13 cellular contexts compared by ENCODE assay signal in genomic region chr14:105332352-105332874, GRCh38. TPM values are rescaled to one million over a fixed set of nuclear protein-coding genes. Genes with fewer than 3 reads are reported as not detected.
DNase-seq lines count a peak whose midpoint lies in the region; TF ChIP-seq lines count a peak whose summit lies in the region.
"Had no signal": no experiment of that assay in that cellular context is flagged by ENCODE, and none has a peak within 500 bp of the region (broad histone marks: within the 10 kb centered on the region; RNA-seq: fewer than 3 reads in every experiment).

No MANE protein-coding gene starts in this region.

- TF ChIP-seq CTCF in BE2C (IDR thresholded peaks at IDR 0.05; ENCODE audit: low read depth, low read length) (no peak), HEK293 (tag by site-specific recombination; IDR thresholded peaks at IDR 0.05) (no peak), endodermal cell (conservative IDR thresholded peaks at IDR 0.05) (peak; percentile 35), mammary epithelial cell (conservative IDR thresholded peaks at IDR 0.05 in 1 of 2, IDR thresholded peaks at IDR 0.05 in 1 of 2; ENCODE audit: extremely low read depth in 1 of 2, insufficient read depth in 1 of 2, low read depth in 1 of 2, low read length in 2 of 2) (no peak)

- no peak overlapping the region for H3K27ac Mint-ChIP-seq in endodermal cell

- no peaks in the 10 kb centered on the region for H3K27me3 ChIP-seq in BE2C
- H3K27me3 ChIP-seq in endodermal cell (ENCODE audit: control insufficient read depth, insufficient read depth, low read length, poor library complexity, severe bottlenecking): no peaks in the 10 kb centered on the region
- H3K27me3 ChIP-seq in trophoblast cell (ENCODE audit: insufficient read depth, low read length): no peaks in the 10 kb centered on the region
- no peaks in the 10 kb centered on the region for H3K27me3 ChIP-seq in mammary epithelial cell (ENCODE audit: insufficient read depth, low read length)

- no TSS peak for BruUV-seq in mammary epithelial cell (replicated peaks; lab: Mats Ljungman, UMichigan)

- H3K18ac ChIP-seq in trophoblast cell (ENCODE audit: low read length): no peak overlapping the region

- peaks cover 16% of the 10 kb centered on the region for H3K36me3 Mint-ChIP-seq in endodermal cell (ENCODE audit: low read depth)

- H3K79me2 ChIP-seq in trophoblast cell (ENCODE audit: control insufficient read depth, insufficient read depth, low read length, poor library complexity): peaks cover 2% of the 10 kb centered on the region
- H3K79me2 ChIP-seq in mammary epithelial cell (ENCODE audit: insufficient read depth, low read length): peaks cover 68% of the 10 kb centered on the region

- H3K27ac ChIP-seq in HEK293 (ENCODE audit: extremely low read depth, low read depth, low read length) (no peak overlapping the region), endodermal cell (ENCODE audit: low read depth, low read length) (no peak overlapping the region), trophoblast cell (ENCODE audit: low read depth, low read length) (no peak overlapping the region), mammary epithelial cell (ENCODE audit: insufficient read depth, low read depth, low read length) (no peak overlapping the region)
- H3K27ac ChIP-seq: A549 had no signal

- no peaks in the 10 kb centered on the region for H4K20me1 ChIP-seq in mammary epithelial cell (ENCODE audit: insufficient read depth, low read length)

- H3K36me3 ChIP-seq in BE2C (no peaks in the 10 kb centered on the region; the same call in 1 of the 2 replicates), HEK293 (ENCODE audit: control insufficient read depth in 2 of 2, insufficient read depth in 1 of 2, low read length in 2 of 2) (peaks cover 0 to 3% of the 10 kb centered on the region in 2 experiments; a peak in 1 of 3 replicates), endodermal cell (ENCODE audit: control insufficient read depth, insufficient read depth, low read length) (no peaks in the 10 kb centered on the region), trophoblast cell (ENCODE audit: control insufficient read depth in 1 of 2, insufficient read depth in 2 of 2, low read length in 2 of 2) (peaks cover 0 to 5% of the 10 kb centered on the region in 2 experiments), mammary epithelial cell (ENCODE audit: insufficient read depth, low read length) (no peaks in the 10 kb centered on the region)

- H3K4me3 ChIP-seq in BE2C (ENCODE audit: low read depth, low read length) (no peak overlapping the region), HEK293 (ENCODE audit: low read depth, low read length) (no peak overlapping the region), endodermal cell (ENCODE audit: low read length) (no peak overlapping the region), trophoblast cell (ENCODE audit: low read depth, low read length) (no peak overlapping the region), mammary epithelial cell (replicated peaks in 1 of 3; ENCODE audit: insufficient read depth in 1 of 3, low read depth in 2 of 3, low read length in 3 of 3) (no peak overlapping the region)
- H3K4me3 ChIP-seq: A549 had no signal

- POLR2A ChIA-PET in HEK293 (lab: Yijun Ruan, JAX): no interaction called here

- no peak overlapping the region for H2BK5ac ChIP-seq in trophoblast cell (ENCODE audit: low read depth, low read length, poor library complexity)

- 86 to 87% methylated on average over 8 to 11 of the region's 11 CpGs for WGBS in endodermal cell (ENCODE audit: insufficient coverage in 1 of 2, insufficient read length in 1 of 2), 2 experiments
- WGBS in trophoblast cell (ENCODE audit: extremely low coverage, insufficient coverage, insufficient read length): no CpG with 5 or more reads among the region's 11 CpGs
- WGBS in mammary epithelial cell (ENCODE audit: low coverage, missing lambda C conversion rate): 100% methylated on average over 9 of the region's 11 CpGs

- peaks cover 2% of the 10 kb centered on the region for H3K4me1 Mint-ChIP-seq in endodermal cell

- H3K27me3 Mint-ChIP-seq in endodermal cell (ENCODE audit: insufficient read depth): no peaks in the 10 kb centered on the region
- H3K27me3 Mint-ChIP-seq: CD4-positive, alpha-beta T cell had no signal

- intact Hi-C loops in mammary epithelial cell (cut with micrococcal nuclease): no loop called here

- no peak overlapping the region for H2BK120ac ChIP-seq in trophoblast cell (ENCODE audit: insufficient read depth, low read length, poor library complexity)

- H3K4me3 Mint-ChIP-seq in endodermal cell: no peak overlapping the region

- DNase-seq in BE2C: peak; percentile 5
- DNase-seq in endodermal cell: no peak
- DNase-seq in trophoblast cell: no peak
- no peak for DNase-seq in NCI-H748 (lab: John Stamatoyannopoulos, UW; ENCODE audit: unreplicated experiment)
- DNase-seq in effector CD8-positive, alpha-beta T cell (lab: John Stamatoyannopoulos, UW): no peak
- no peak for DNase-seq in mammary epithelial cell
- DNase-seq: CD4-positive, alpha-beta T cell; DND-41; GDM1; Karpas-422; NCI-H1930 had no signal

- H3K4me1 ChIP-seq in BE2C (no peaks in the 10 kb centered on the region), HEK293 (ENCODE audit: control insufficient read depth, insufficient read depth, low read length) (peaks cover 3% of the 10 kb centered on the region; the same call in 1 of the 2 replicates), endodermal cell (ENCODE audit: control insufficient read depth, insufficient read depth, low read length) (peaks cover 11% of the 10 kb centered on the region), trophoblast cell (ENCODE audit: control insufficient read depth in 1 of 2, insufficient read depth in 2 of 2, low read length in 2 of 2) (peaks cover 13 to 14% of the 10 kb centered on the region in 2 experiments), mammary epithelial cell (ENCODE audit: insufficient read depth, low read length) (peaks cover 9% of the 10 kb centered on the region)
- H3K4me1 ChIP-seq: A549 had no signal

- H2AFZ ChIP-seq in trophoblast cell (ENCODE audit: insufficient read depth, low read length, poor library complexity) (no peak overlapping the region), mammary epithelial cell (ENCODE audit: low read depth, low read length) (no peak overlapping the region)

- no peak overlapping the region for H2BK12ac ChIP-seq in trophoblast cell (ENCODE audit: low read length)

- H3K9me3 Mint-ChIP-seq in endodermal cell: peaks cover 1% of the 10 kb centered on the region
- H3K9me3 Mint-ChIP-seq: CD4-positive, alpha-beta T cell had no signal

- no peak overlapping the region for H4K12ac ChIP-seq in trophoblast cell (ENCODE audit: low read depth, low read length)

- H4K8ac ChIP-seq in trophoblast cell (ENCODE audit: low read depth, low read length): no peak overlapping the region

- no peaks in the 10 kb centered on the region for H3K79me1 ChIP-seq in trophoblast cell (ENCODE audit: low read length)

- dilution Hi-C loops in mammary epithelial cell (cut with HindIII; ENCODE audit: low sequenced_read_pairs): no loop called here

- H3K23ac ChIP-seq in trophoblast cell (ENCODE audit: low read length): no peak overlapping the region

- H3K9me3 ChIP-seq in BE2C (no peaks in the 10 kb centered on the region), HEK293 (ENCODE audit: control insufficient read depth, insufficient read depth, low read depth, low read length) (no peaks in the 10 kb centered on the region), endodermal cell (ENCODE audit: control insufficient read depth, low read length) (peaks cover 4% of the 10 kb centered on the region), trophoblast cell (ENCODE audit: insufficient read depth, low read depth, low read length) (peaks cover 11% of the 10 kb centered on the region), mammary epithelial cell (replicated peaks; ENCODE audit: insufficient read depth, low read length) (no peaks in the 10 kb centered on the region)
- H3K9me3 ChIP-seq: A549 had no signal

- H3K4ac ChIP-seq in trophoblast cell (ENCODE audit: low read depth, low read length): peak overlapping the region; percentile 21

- no peak overlapping the region for H3K14ac ChIP-seq in trophoblast cell (ENCODE audit: low read length)

- H3K4me2 ChIP-seq in trophoblast cell (ENCODE audit: low read length) (no peak overlapping the region), mammary epithelial cell (ENCODE audit: insufficient read depth, low read depth, low read length) (no peak overlapping the region)
- H3K4me2 ChIP-seq: A549 had no signal

- H2AK5ac ChIP-seq in trophoblast cell (ENCODE audit: low read length): no peak overlapping the region

- CTCF ChIA-PET in HEK293 (lab: Yijun Ruan, JAX): no interaction called here
- CTCF ChIA-PET in mammary epithelial cell (lab: Charles Lee; ENCODE audit: low non-redundant PET): no interaction called here

- no peak overlapping the region for H3K9ac ChIP-seq in endodermal cell (ENCODE audit: extremely low read depth, low read length, poor library complexity, severe bottlenecking)
- no peak overlapping the region for H3K9ac ChIP-seq in trophoblast cell (ENCODE audit: low read length)
- no peak overlapping the region for H3K9ac ChIP-seq in mammary epithelial cell (ENCODE audit: insufficient read depth, low read length)

- in situ Hi-C loops in mammary epithelial cell (cut with MboI; ENCODE audit: low sequenced_read_pairs in 2 of 2): no loop called here

- H4K91ac ChIP-seq in trophoblast cell (ENCODE audit: low read depth, low read length): no peak overlapping the region

TF ChIP-seq in HEK293, 187 proteins besides CTCF, POLR2A, EP300 and RAD21:
- TF ChIP-seq ZNF777 (tag by site-specific recombination; IDR thresholded peaks at IDR 0.05; ENCODE audit: borderline replicate concordance) (no peak), GLIS1 (tag by site-specific recombination; IDR thresholded peaks at IDR 0.05) (peak; percentile 94)

RNA-seq across cellular contexts. Expression of gene PACS2, which starts 17.9 kb away (rescaled TPM):
- polyA plus RNA-seq in BE2C (2012; ENCODE audit: insufficient read depth, insufficient read length, low read depth): 22.5 TPM
- total RNA-seq in endodermal cell (100 to 1,000 TPM; 117 to 121 TPM), mammary epithelial cell (10 to 100 TPM; 42.7 to 55.3 TPM)
- polyA plus RNA-seq in endodermal cell (2013, experiment 1 of 2): 83.2 TPM
- 79.9 TPM for polyA plus RNA-seq in endodermal cell (2013, experiment 2 of 2)
- 36.7 and 36.9 TPM in 2 replicates for polyA plus RNA-seq in trophoblast cell (2013)
- 28.5 TPM for polyA plus RNA-seq in mammary epithelial cell
- polyA minus RNA-seq in mammary epithelial cell: 27.9 TPM

RNA-seq across cellular contexts. Expression of gene BRF1, which starts 31.6 kb away (rescaled TPM):
- polyA plus RNA-seq in BE2C (2012; ENCODE audit: insufficient read depth, insufficient read length, low read depth): 43.4 TPM
- total RNA-seq in endodermal cell: 10 to 100 TPM; 37.0 to 44.5 TPM
- 23.9 TPM for polyA plus RNA-seq in endodermal cell (2013, experiment 1 of 2)
- 21.8 TPM for polyA plus RNA-seq in endodermal cell (2013, experiment 2 of 2)
- 10.2 and 10.6 TPM in 2 replicates for polyA plus RNA-seq in trophoblast cell (2013)
- total RNA-seq in mammary epithelial cell: 10 to 100 TPM; 31.4 to 37.0 TPM
- 11.3 TPM for polyA plus RNA-seq in mammary epithelial cell
- 13.2 TPM for polyA minus RNA-seq in mammary epithelial cell
